Comparison of ENCODE assay signal across 22 cellular contexts in the genomic region with DNA sequence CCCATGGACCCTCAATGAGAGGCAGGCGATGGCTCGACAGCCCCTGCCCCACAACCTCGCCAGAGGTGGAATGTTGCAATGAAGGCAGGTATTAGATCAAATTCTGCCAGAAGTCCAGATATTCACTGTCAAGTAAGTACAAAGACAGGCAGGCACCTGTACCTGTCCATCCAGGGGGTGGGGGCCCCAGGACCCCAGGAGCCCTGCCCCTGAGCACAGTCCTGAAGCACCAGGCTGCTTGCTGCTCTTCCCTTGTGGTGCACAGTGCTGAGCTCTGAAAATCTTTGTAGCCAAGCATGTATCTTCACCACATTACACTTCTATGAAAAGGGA. TPM values are rescaled to one million over a fixed set of nuclear protein-coding genes. Genes with fewer than 3 reads are reported as not detected.
DNase-seq lines count a peak whose midpoint lies in the region; ATAC-seq and TF ChIP-seq lines count a peak whose summit lies in the region.
"Had no signal": no experiment of that assay in that cellular context is flagged by ENCODE, and none has a peak within 500 bp of the region (broad histone marks: within the 10 kb centered on the region; RNA-seq: fewer than 3 reads in every experiment).

No MANE protein-coding gene starts in this region.

- peak overlapping the region; percentile 67 for H3K4me2 ChIP-seq in KMS-11
- no peak overlapping the region for H3K4me2 ChIP-seq in mammary epithelial cell (ENCODE audit: insufficient read depth, low read depth, low read length)

- H3K4me1 ChIP-seq in KMS-11 (ENCODE audit: low read depth, poor library complexity, severe bottlenecking) (peaks cover 28% of the 10 kb centered on the region), mammary epithelial cell (ENCODE audit: insufficient read depth, low read length) (no peaks in the 10 kb centered on the region)
- H3K4me1 ChIP-seq: testis had no signal

- no peaks in the 10 kb centered on the region for H3K9me3 ChIP-seq in mammary epithelial cell (replicated peaks; ENCODE audit: insufficient read depth, low read length)
- H3K9me3 ChIP-seq: lower lobe of right lung, testis had no signal

- H3K27me3 ChIP-seq in KMS-11 (ENCODE audit: insufficient read depth, low read depth) (no peaks in the 10 kb centered on the region), mammary epithelial cell (ENCODE audit: insufficient read depth, low read length) (no peaks in the 10 kb centered on the region)
- H3K27me3 ChIP-seq: testis had no signal

- TF ChIP-seq CTCF in KMS-11 (conservative IDR thresholded peaks at IDR 0.05; ENCODE audit: low read depth, low read length) = no peak
- no peak for TF ChIP-seq CTCF in mammary epithelial cell (conservative IDR thresholded peaks at IDR 0.05 in 1 of 2, IDR thresholded peaks at IDR 0.05 in 1 of 2; ENCODE audit: extremely low read depth in 1 of 2, insufficient read depth in 1 of 2, low read depth in 1 of 2, low read length in 2 of 2)

- H3K79me2 ChIP-seq in KMS-11 (ENCODE audit: insufficient read depth, low read depth) (no peaks in the 10 kb centered on the region), mammary epithelial cell (ENCODE audit: insufficient read depth, low read length) (no peaks in the 10 kb centered on the region)

- H3K27ac ChIP-seq in KMS-11 (peak overlapping the region; percentile 52; the same call in 1 of the 2 replicates), mammary epithelial cell (ENCODE audit: insufficient read depth, low read depth, low read length) (no peak overlapping the region)
- H3K27ac ChIP-seq: GM23248, lower lobe of right lung, testis had no signal

- ATAC-seq in GM19328 (IDR thresholded peaks at IDR 0.05; ENCODE audit: unreplicated experiment) (peak; percentile 9), HG03097 (IDR thresholded peaks at IDR 0.05; ENCODE audit: low FRiP score, unreplicated experiment) (no peak)
- ATAC-seq: lower lobe of right lung had no signal

- in situ Hi-C loops in mammary epithelial cell (cut with MboI; ENCODE audit: low sequenced_read_pairs in 2 of 2) = loop anchor here (5.0 to 25.0 kb wide), 2 partner anchors 137 to 352 kb away; no protein-coding TSS in a partner anchor

- CTCF ChIA-PET in mammary epithelial cell (lab: Charles Lee; ENCODE audit: low non-redundant PET) = no interaction called here

- dilution Hi-C loops in mammary epithelial cell (cut with HindIII; ENCODE audit: low sequenced_read_pairs) = no loop called here

- no TSS peak for BruUV-seq in mammary epithelial cell (replicated peaks; lab: Mats Ljungman, UMichigan)

- no peaks in the 10 kb centered on the region for H3K36me3 ChIP-seq in KMS-11 (ENCODE audit: insufficient read depth)
- no peaks in the 10 kb centered on the region for H3K36me3 ChIP-seq in mammary epithelial cell (ENCODE audit: insufficient read depth, low read length)
- H3K36me3 ChIP-seq: lower lobe of right lung had no signal

- DNase-seq in DMS79 treated with DMSO at 0.1 percent for 48 hours (lab: John Stamatoyannopoulos, UW) (peak; percentile 75), islet precursor cell (peak; percentile 35), mammary epithelial cell (no peak), DMS 273 (lab: John Stamatoyannopoulos, UW; ENCODE audit: unreplicated experiment) (no peak)
- DNase-seq: amygdala, caudate nucleus, foreskin melanocyte, hippocampal formation, lower lobe of right lung, NCI-H1417 treated with DMSO at 0.1 percent for 48 hours, NCI-H2171 treated with DMSO at 0.1 percent for 48 hours, NCI-H69, occipital lobe, OCI-M1, SIG-M5, testis had no signal

- H3K4me3 ChIP-seq in KMS-11 (IDR thresholded peaks at IDR 0.05; ENCODE audit: insufficient read depth, low read depth, low read length) (no peak overlapping the region), mammary epithelial cell (replicated peaks in 1 of 3; ENCODE audit: insufficient read depth in 1 of 3, low read depth in 2 of 3, low read length in 3 of 3) (no peak overlapping the region)
- H3K4me3 ChIP-seq: GM23248, lower lobe of right lung, testis had no signal

- intact Hi-C loops in mammary epithelial cell (cut with micrococcal nuclease) = loop anchor here (5.0 kb wide), 1 partner anchor 67 kb away; a partner anchor contains a TSS

- peak overlapping the region; percentile 68; the same call in 1 of the 2 replicates for H2AFZ ChIP-seq in KMS-11 (ENCODE audit: low read depth)
- no peak overlapping the region for H2AFZ ChIP-seq in mammary epithelial cell (ENCODE audit: low read depth, low read length)
- H2AFZ ChIP-seq: GM23248 had no signal

- H4K20me1 ChIP-seq in KMS-11 (ENCODE audit: insufficient read depth) (no peaks in the 10 kb centered on the region), mammary epithelial cell (ENCODE audit: insufficient read depth, low read length) (no peaks in the 10 kb centered on the region)

- peak overlapping the region; percentile 26; the same call in 1 of the 2 replicates for H3K9ac ChIP-seq in KMS-11
- H3K9ac ChIP-seq in mammary epithelial cell (ENCODE audit: insufficient read depth, low read length) = no peak overlapping the region
- H3K9ac ChIP-seq: GM23248 had no signal

- WGBS in mammary epithelial cell (ENCODE audit: low coverage, missing lambda C conversion rate) = 89% methylated on average over 3 of the region's 3 CpGs

RNA-seq across cellular contexts. Expression of a gene that starts 26.2 kb away (rescaled TPM):
- under 1 TPM; under 0.01 to 0.14 TPM for total RNA-seq in mammary epithelial cell
- 0.05 TPM for polyA plus RNA-seq in mammary epithelial cell
- not detected for polyA minus RNA-seq in mammary epithelial cell
- total RNA-seq: GM23248; M059J; occipital lobe; T-helper 2 cell treated with Interferon-gamma antibody and Interleukin-4, amounts not matched to agents 100 ng/mL and 5 ng/mL, for 36 hours had no signal
- polyA plus RNA-seq: GM23248 had no signal

Comparison
In these comparisons a context has a peak if more than half of its experiments do, and no peak if none do; other contexts are left out.
1. DNase-seq: peak in DMS79 treated with DMSO at 0.1 percent for 48 hours (single experiment) and islet precursor cell (single experiment); none in mammary epithelial cell (single experiment) and DMS 273 (single experiment).